8 cellular contexts compared by ENCODE assay signal in genomic region chr3:47780727-47781325, GRCh38. TPM values are rescaled to one million over a fixed set of nuclear protein-coding genes. Genes with fewer than 3 reads are reported as not detected.
DNase-seq lines count a peak whose midpoint lies in the region; ATAC-seq, FAIRE-seq and TF ChIP-seq lines count a peak whose summit lies in the region.

No MANE protein-coding gene starts in this region.

- H3K4me3 Mint-ChIP-seq in naive B cell = peak overlapping the region; percentile 85 to 100 (median 94)

- no peaks in the 10 kb centered on the region for H3K9me3 ChIP-seq in OCI-LY7 (ENCODE audit: low read length)

- H3K4me1 ChIP-seq in OCI-LY7 (ENCODE audit: insufficient read depth, low read length, poor library complexity, severe bottlenecking) = peaks cover 42% of the 10 kb centered on the region

- TF ChIP-seq CTCF in AG09309 (IDR thresholded peaks at IDR 0.05; ENCODE audit: control insufficient read depth, insufficient read depth, low read depth, low read length, missing control alignments) (no peak), OCI-LY7 (conservative IDR thresholded peaks at IDR 0.05; ENCODE audit: low read length) (no peak)

- TSS peak; percentile 81 for BruUV-seq in OCI-LY7 (replicated peaks; lab: Mats Ljungman, UMichigan)

- H3K36me3 ChIP-seq in OCI-LY7 (ENCODE audit: insufficient read depth, low read length) = peaks cover 38% of the 10 kb centered on the region

- FAIRE-seq in GM19239 (lab: Jason Lieb, UNC) = peak; percentile 73

- H4K20me1 ChIP-seq in OCI-LY7 (ENCODE audit: insufficient read depth, low read length) = peaks cover 11% of the 10 kb centered on the region; the same call in 1 of the 2 replicates

- H2AFZ ChIP-seq in OCI-LY7 (ENCODE audit: low read length) = peak overlapping the region; percentile 71; the same call in 1 of the 2 replicates

- no peaks in the 10 kb centered on the region for H3K27me3 Mint-ChIP-seq in naive B cell

- no peaks in the 10 kb centered on the region for H3K9me2 ChIP-seq in OCI-LY7 (ENCODE audit: insufficient read depth, low read length)

- POLR2A ChIA-PET in OCI-LY7 (lab: Charles Lee) = interaction anchor here (0.5 to 0.7 kb wide), 3 partner anchors 164 to 1606 kb away, joined by 4 to 7 read pairs (median 5); partner anchors contain the start of gene PTPN23

- H3K4me3 ChIP-seq in AG09309 (ENCODE audit: control insufficient read depth, low read depth, low read length) (peak overlapping the region; percentile 84), OCI-LY7 (ENCODE audit: low read depth, low read length, poor library complexity, severe bottlenecking) (peak overlapping the region; percentile 96)

- intact Hi-C loops in OCI-LY7 (cut with micrococcal nuclease; ENCODE audit: unreplicated experiment) = loop anchor here (5.0 kb wide), 1 partner anchor 521 kb away; the partner anchor contains the start of gene NME6

- H3K9me3 Mint-ChIP-seq in naive B cell = no peaks in the 10 kb centered on the region

- peaks cover 19 to 45% (median 29%) of the 10 kb centered on the region in 3 donors for H3K4me1 Mint-ChIP-seq in naive B cell

- peak overlapping the region; percentile 89 to 98 (median 97) for H3K27ac Mint-ChIP-seq in naive B cell

- no peak for ATAC-seq in naive B cell (ENCODE audit: low read depth in 2 of 2)
- no peak for ATAC-seq in GM18502 (IDR thresholded peaks at IDR 0.05; ENCODE audit: poor library complexity, unreplicated experiment)
- ATAC-seq in GM21825 (IDR thresholded peaks at IDR 0.05; ENCODE audit: unreplicated experiment) = no peak

- H3K79me2 ChIP-seq in OCI-LY7 (ENCODE audit: insufficient read depth, low read depth, low read length) = peaks cover 65% of the 10 kb centered on the region

- DNase-seq in AG09309 (ENCODE audit: low read depth) = no peak
- no peak for DNase-seq in GM19239 (ENCODE audit: insufficient read length, low spot score)
- DNase-seq in OCI-LY7 (ENCODE audit: low spot score) = no peak
- peak; percentile 51 for DNase-seq in dermis blood vessel endothelial cell
- no peak for DNase-seq in naive B cell
- no peak for DNase-seq in effector CD4-positive, alpha-beta T cell

- H3K27ac ChIP-seq in OCI-LY7 (ENCODE audit: low read depth, low read length, poor library complexity, severe bottlenecking) = peak overlapping the region; percentile 88

- CTCF ChIA-PET in OCI-LY7 (lab: Charles Lee; ENCODE audit: unreplicated experiment) = no interaction called here

- no peaks in the 10 kb centered on the region for H3K36me3 Mint-ChIP-seq in naive B cell

- H3K4me2 ChIP-seq in OCI-LY7 (ENCODE audit: low read length) = peak overlapping the region; percentile 98

RNA-seq across cellular contexts. Expression of gene SMARCC1, which starts 0.9 kb away (rescaled TPM):
- 70.5 and 83.2 TPM in 2 replicates for total RNA-seq in OCI-LY7 (2014; rRNA removed; shearing (Covaris generic))
- total RNA-seq in OCI-LY7 (2022) (176 and 182 TPM in 2 replicates), dermis blood vessel endothelial cell (35.6 and 41.3 TPM in 2 replicates)
- 10 to 100 TPM; 47.2 to 99.6 (median 73.8) TPM for polyA plus RNA-seq in naive B cell (ENCODE audit: low read depth in 6 of 6)

RNA-seq across cellular contexts. Expression of gene DHX30, which starts 22.1 kb away (rescaled TPM):
- 93.0 and 102 TPM in 2 replicates for total RNA-seq in OCI-LY7 (2014; rRNA removed; shearing (Covaris generic))
- total RNA-seq in OCI-LY7 (2022) (96.6 and 104 TPM in 2 replicates), dermis blood vessel endothelial cell (79.3 and 104 TPM in 2 replicates)
- polyA plus RNA-seq in naive B cell (ENCODE audit: low read depth in 6 of 6) = 10 to 100 TPM; 25.5 to 43.5 (median 28.1) TPM
